ENCODE assay signal across 16 cellular contexts in genomic region chr10:35735412-35735811, GRCh38.
A peak's percentile ranks its signal among the peaks of the same experiment; 100 is the strongest.
DNase-seq lines count a peak whose midpoint lies in the region; ATAC-seq and TF ChIP-seq lines count a peak whose summit lies in the region.
"Had no signal": no experiment of that assay in that cellular context is flagged by ENCODE, and none has a peak within 500 bp of the region (broad histone marks: within the 10 kb centered on the region; RNA-seq: fewer than 3 reads in every experiment).

No MANE protein-coding gene starts in this region.

- peak overlapping the region; percentile 61 for H2AK9ac ChIP-seq in IMR-90 (replicated peaks; ENCODE audit: low read depth, low read length, poor library complexity)

- H4K5ac ChIP-seq in IMR-90 (ENCODE audit: low read depth, low read length) = no peak overlapping the region

- no peak overlapping the region for H3K23ac ChIP-seq in IMR-90 (ENCODE audit: low read depth, low read length)

- H3K4me1 ChIP-seq in IMR-90 (ENCODE audit: control insufficient read depth, insufficient read depth, low read length) = no peaks in the 10 kb centered on the region; the same call in 1 of the 2 replicates
- H3K4me1 ChIP-seq: uterus had no signal

- H2AFZ ChIP-seq in IMR-90 (replicated peaks; ENCODE audit: low read length, poor library complexity) = peak overlapping the region; percentile 41

- 0 out of 2 replicates have a peak overlapping the region, but pooled peaks have one; percentile 9 for H3K4ac ChIP-seq in IMR-90 (ENCODE audit: low read depth, low read length)

- H4K8ac ChIP-seq in IMR-90 (ENCODE audit: low read depth in 2 of 2, low read length in 2 of 2) = peak overlapping the region in 1 of 2 experiments; percentile 43; a peak in 1 of 4 replicates

- no peak for TF ChIP-seq CTCF in AG09309 (IDR thresholded peaks at IDR 0.05; ENCODE audit: control insufficient read depth, insufficient read depth, low read depth, low read length, missing control alignments)
- TF ChIP-seq CTCF in IMR-90 (conservative IDR thresholded peaks at IDR 0.05; ENCODE audit: low read depth, low read length) = no peak
- no peak for TF ChIP-seq CTCF in cardiac fibroblast (IDR thresholded peaks at IDR 0.05; ENCODE audit: low read depth, low read length)

- H2BK120ac ChIP-seq in IMR-90 (ENCODE audit: low read depth, low read length) = no peak overlapping the region

- TF ChIP-seq POLR2A in IMR-90 (IDR thresholded peaks at IDR 0.05; ENCODE audit: low read depth, low read length) = no peak

- H3K14ac ChIP-seq in IMR-90 (replicated peaks; ENCODE audit: low read depth, low read length) = no peak overlapping the region

- no peak overlapping the region for H4K91ac ChIP-seq in IMR-90 (ENCODE audit: insufficient read depth, low read depth, low read length)

- H3K9me3 Mint-ChIP-seq in stimulated activated memory B cell treated with anti-CD40 and anti-IgM and Interleukin-4, amounts not matched to agents 10 μg/mL and 1 μg/mL and 100 μg/mL, for 72 hours = peaks cover 4% of the 10 kb centered on the region
- H3K9me3 Mint-ChIP-seq: activated CD4-positive, alpha-beta T cell treated with anti-CD3 and anti-CD28 coated beads, Interleukin-2, amount 10 ng/mL, durations not matched to agents 7 days and 5 days had no signal

- H3K56ac ChIP-seq in IMR-90 (ENCODE audit: extremely low read depth, insufficient read depth, low read length) = peak overlapping the region; percentile 3; the same call in 1 of the 2 replicates

- no peak overlapping the region for H2AK5ac ChIP-seq in IMR-90 (ENCODE audit: low read depth, low read length)

- no peak overlapping the region for H3K27ac ChIP-seq in IMR-90 (ENCODE audit: insufficient read depth, low read length)
- H3K27ac ChIP-seq: uterus had no signal

- CTCF ChIA-PET in IMR-90 (lab: Yijun Ruan, JAX) = interaction anchor here (1.5 kb wide), 1 partner anchor 11 kb away, joined by 8 read pairs; no protein-coding TSS in a partner anchor

- DNase-seq in AG09309 (ENCODE audit: low read depth) (peak; percentile 48), IMR-90 (peak; percentile 86), cardiac fibroblast (ENCODE audit: low read depth in 2 of 2) (peak; percentile 25 to 88), hepatic stellate cell (ENCODE audit: low spot score) (peak; percentile 68)
- no peak for DNase-seq in activated T-cell treated with anti-CD3 and anti-CD28 coated beads, Interleukin-2, amount 50 U/mL, for 48 hours
- DNase-seq: activated CD4-positive, alpha-beta T cell treated with anti-CD3 and anti-CD28 coated beads, Interleukin-2, amount 10 ng/mL, durations not matched to agents 7 days and 5 days; activated T-cell treated with anti-CD3 and anti-CD28 coated beads, Interleukin-2, amount 50 U/mL, for 1 hour; NCI-H1694 treated with DMSO at 0.1 percent for 48 hours; SK-N-SH; uterus had no signal

- no peak overlapping the region for H2BK15ac ChIP-seq in IMR-90 (ENCODE audit: low read depth, low read length)

- no peaks in the 10 kb centered on the region for H3K4me1 Mint-ChIP-seq in stimulated activated memory B cell treated with anti-CD40 and anti-IgM and Interleukin-4, amounts not matched to agents 10 μg/mL and 1 μg/mL and 100 μg/mL, for 72 hours
- H3K4me1 Mint-ChIP-seq: activated CD4-positive, alpha-beta T cell treated with anti-CD3 and anti-CD28 coated beads, Interleukin-2, amount 10 ng/mL, durations not matched to agents 7 days and 5 days had no signal

- POLR2A ChIA-PET in IMR-90 (lab: Charles Lee; ENCODE audit: unreplicated experiment) = no interaction called here

- H3K79me1 ChIP-seq in IMR-90 (ENCODE audit: low read depth in 1 of 2, low read length in 2 of 2) = no peaks in the 10 kb centered on the region

- no peaks in the 10 kb centered on the region for H3K9me3 ChIP-seq in IMR-90 (ENCODE audit: control insufficient read depth, insufficient read depth, low read length)
- H3K9me3 ChIP-seq: SK-N-SH, uterus had no signal

- H3K4me3 ChIP-seq in AG09309 (ENCODE audit: control insufficient read depth, low read depth, low read length) = no peak overlapping the region
- no peak overlapping the region for H3K4me3 ChIP-seq in IMR-90 (ENCODE audit: insufficient read depth, low read depth, low read length)
- no peak overlapping the region for H3K4me3 ChIP-seq in cardiac fibroblast (replicated peaks in 1 of 2; ENCODE audit: low read depth in 2 of 2, low read length in 2 of 2)
- H3K4me3 ChIP-seq: uterus had no signal

- H2BK20ac ChIP-seq in IMR-90 (ENCODE audit: low read depth, low read length) = no peak overlapping the region

- no peak overlapping the region for H3K4me2 ChIP-seq in IMR-90 (ENCODE audit: low read depth, low read length)
- H3K4me2 ChIP-seq: SK-N-SH had no signal

- H3K18ac ChIP-seq in IMR-90 (ENCODE audit: low read depth, low read length) = no peak overlapping the region

- in situ Hi-C loops in IMR-90 (cut with MboI; ENCODE audit: low sequenced_read_pairs) = no loop called here

- dilution Hi-C loops in IMR-90 (cut with HindIII; ENCODE audit: low sequenced_read_pairs, unreplicated experiment) = no loop called here

- no CpG with 5 or more reads among the region's 5 CpGs for WGBS in IMR-90 (ENCODE audit: extremely low coverage in 2 of 2, insufficient read length in 1 of 2), 2 experiments

- H3K9me1 ChIP-seq in IMR-90 (ENCODE audit: insufficient read depth, low read length) = 0 out of 2 replicates have a peak, but pooled peaks cover 2% of the 10 kb centered on the region

- peak; percentile 92 for ATAC-seq in IMR-90 (ENCODE audit: low read depth)
- no peak for ATAC-seq in GM21825 (IDR thresholded peaks at IDR 0.05; ENCODE audit: unreplicated experiment)
- ATAC-seq in HG03457 (IDR thresholded peaks at IDR 0.05; ENCODE audit: unreplicated experiment) = no peak
- ATAC-seq in stimulated activated memory B cell treated with anti-CD40 and anti-IgM and Interleukin-4, amounts not matched to agents 10 μg/mL and 1 μg/mL and 100 μg/mL, for 72 hours = no peak
- ATAC-seq: left lobe of liver had no signal

- H3K27me3 Mint-ChIP-seq in stimulated activated memory B cell treated with anti-CD40 and anti-IgM and Interleukin-4, amounts not matched to agents 10 μg/mL and 1 μg/mL and 100 μg/mL, for 72 hours = no peaks in the 10 kb centered on the region
- H3K27me3 Mint-ChIP-seq: activated CD4-positive, alpha-beta T cell treated with anti-CD3 and anti-CD28 coated beads, Interleukin-2, amount 10 ng/mL, durations not matched to agents 7 days and 5 days; stimulated activated naive CD8-positive, alpha-beta T cell treated with anti-CD3 and anti-CD28 coated beads, Interleukin-15, Interleukin-2, amounts not matched to agents 100 ng/mL and 50 ng/mL, for 24 hours had no signal

- H3K27ac Mint-ChIP-seq in stimulated activated memory B cell treated with anti-CD40 and anti-IgM and Interleukin-4, amounts not matched to agents 10 μg/mL and 1 μg/mL and 100 μg/mL, for 72 hours = no peak overlapping the region
- H3K27ac Mint-ChIP-seq: activated CD4-positive, alpha-beta T cell treated with anti-CD3 and anti-CD28 coated beads, Interleukin-2, amount 10 ng/mL, durations not matched to agents 7 days and 5 days; activated naive CD8-positive, alpha-beta T cell; stimulated activated naive CD8-positive, alpha-beta T cell treated with anti-CD3 and anti-CD28 coated beads, Interleukin-15, Interleukin-2, amounts not matched to agents 100 ng/mL and 50 ng/mL, for 24 hours had no signal

- peak overlapping the region; percentile 81 for H2BK5ac ChIP-seq in IMR-90 (ENCODE audit: low read depth, low read length, poor library complexity, severe bottlenecking)

- no peaks in the 10 kb centered on the region for H3K36me3 Mint-ChIP-seq in stimulated activated memory B cell treated with anti-CD40 and anti-IgM and Interleukin-4, amounts not matched to agents 10 μg/mL and 1 μg/mL and 100 μg/mL, for 72 hours

- no TSS peak for BruUV-seq in IMR-90 (replicated peaks; lab: Mats Ljungman, UMichigan)

- no peaks in the 10 kb centered on the region for H3K36me3 ChIP-seq in IMR-90 (ENCODE audit: control insufficient read depth, insufficient read depth, low read length)
- H3K36me3 ChIP-seq: uterus had no signal

- intact Hi-C loops in IMR-90 (cut with micrococcal nuclease) = no loop called here

- no peak overlapping the region for H3K4me3 Mint-ChIP-seq in stimulated activated memory B cell treated with anti-CD40 and anti-IgM and Interleukin-4, amounts not matched to agents 10 μg/mL and 1 μg/mL and 100 μg/mL, for 72 hours
- H3K4me3 Mint-ChIP-seq: activated CD4-positive, alpha-beta T cell treated with anti-CD3 and anti-CD28 coated beads, Interleukin-2, amount 10 ng/mL, durations not matched to agents 7 days and 5 days; activated naive CD8-positive, alpha-beta T cell; stimulated activated naive CD8-positive, alpha-beta T cell treated with anti-CD3 and anti-CD28 coated beads, Interleukin-15, Interleukin-2, amounts not matched to agents 100 ng/mL and 50 ng/mL, for 24 hours had no signal

- peaks cover 5% of the 10 kb centered on the region for H3K27me3 ChIP-seq in IMR-90 (ENCODE audit: control insufficient read depth, insufficient read depth, low read length)
- H3K27me3 ChIP-seq: uterus had no signal

- H4K20me1 ChIP-seq in IMR-90 (ENCODE audit: insufficient read depth, low read length) = no peaks in the 10 kb centered on the region

- no peak for TF ChIP-seq RAD21 in IMR-90 (IDR thresholded peaks at IDR 0.05; ENCODE audit: low read length)

- no peak overlapping the region for H3K9ac ChIP-seq in IMR-90 (ENCODE audit: low read depth, low read length)
- H3K9ac ChIP-seq: SK-N-SH had no signal

TF ChIP-seq in IMR-90, 13 proteins besides CTCF, POLR2A, EP300 and RAD21 (continues in another document):
- TF ChIP-seq USF2 (IDR thresholded peaks at IDR 0.05; ENCODE audit: low read depth, low read length) = 0 out of 2 replicates have a peak, but pooled peaks have one; percentile 2
- peak; percentile 72 for TF ChIP-seq BHLHE40 (IDR thresholded peaks at IDR 0.05; ENCODE audit: low read depth, low read length)
- no peak for TF ChIP-seq SMC3 (IDR thresholded peaks at IDR 0.05; ENCODE audit: low read depth, low read length)
- no peak for TF ChIP-seq RCOR1 (IDR thresholded peaks at IDR 0.05; ENCODE audit: insufficient replicate concordance, low read length)
- no peak for TF ChIP-seq MXI1 (IDR thresholded peaks at IDR 0.05; ENCODE audit: borderline replicate concordance, low read depth, low read length)
- no peak for TF ChIP-seq MAFK (IDR thresholded peaks at IDR 0.05; ENCODE audit: low read depth, low read length)
- no peak for TF ChIP-seq NFE2L2 (IDR thresholded peaks at IDR 0.05; ENCODE audit: low read depth, low read length)
- no peak for TF ChIP-seq CEBPB (IDR thresholded peaks at IDR 0.05; ENCODE audit: low read depth, low read length)

Comparison
In these comparisons a context has a peak if more than half of its experiments do, and no peak if none do; other contexts are left out.
1. DNase-seq: peak in AG09309 (single experiment), IMR-90 (single experiment), cardiac fibroblast (2 of 2) and hepatic stellate cell (single experiment); none in activated T-cell treated with anti-CD3 and anti-CD28 coated beads, Interleukin-2, amount 50 U/mL, for 48 hours (0 of 2).